22 cellular contexts compared by ENCODE assay signal in the genomic region with DNA sequence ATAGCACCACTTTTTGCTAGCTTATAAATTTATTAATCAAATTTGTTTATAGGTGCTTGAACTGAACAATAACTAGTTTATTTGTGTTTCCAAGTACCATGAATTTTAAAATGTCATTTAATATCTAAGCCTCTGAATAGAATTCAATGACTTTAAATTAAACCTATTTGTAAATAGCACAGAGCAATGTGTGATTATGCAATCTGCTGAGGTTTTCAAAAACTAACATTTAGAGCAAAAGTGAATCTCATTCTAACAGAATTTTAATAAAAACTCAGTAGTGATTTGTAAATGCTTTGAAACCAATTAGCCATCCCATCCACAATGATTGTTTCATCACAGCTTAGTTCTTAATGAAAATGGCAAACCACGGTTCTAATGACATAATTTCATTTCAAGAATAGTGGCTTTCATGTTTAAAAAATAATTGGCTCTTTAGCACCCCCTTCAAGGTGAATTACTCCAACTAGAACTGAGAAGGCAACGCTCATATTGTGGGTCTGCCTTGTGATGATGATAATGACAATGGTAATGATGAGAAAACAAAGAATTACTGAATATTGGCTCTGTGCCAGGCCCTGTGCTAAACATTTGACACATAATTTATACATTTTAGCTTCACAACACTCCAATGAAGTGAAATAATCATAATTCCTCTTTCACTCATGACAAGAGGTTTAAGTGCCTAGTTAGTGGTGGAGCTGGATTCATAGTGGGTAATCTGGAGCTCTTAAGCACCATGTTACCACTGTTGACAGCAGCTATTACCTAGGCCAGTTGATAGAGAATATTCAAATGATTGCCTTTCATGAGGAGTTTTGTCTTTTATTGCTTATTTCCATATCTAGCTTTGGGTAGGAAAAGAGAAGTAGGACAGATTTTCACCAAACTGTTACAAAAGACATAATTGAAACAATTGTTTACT.
DNase-seq lines count a peak whose midpoint lies in the region; ATAC-seq, FAIRE-seq and TF ChIP-seq lines count a peak whose summit lies in the region.
"Had no signal": no experiment of that assay in that cellular context is flagged by ENCODE, and none has a peak within 500 bp of the region (broad histone marks: within the 10 kb centered on the region; RNA-seq: fewer than 3 reads in every experiment).

No MANE protein-coding gene starts in this region.

- TF ChIP-seq EP300 in GM12878 (IDR thresholded peaks at IDR 0.05; ENCODE audit: borderline replicate concordance in 1 of 2, control insufficient read depth in 1 of 2, low read depth in 2 of 2, low read length in 2 of 2), result peak in 1 of 2 experiments; percentile 61; a peak in 3 of 4 replicates

- H2AFZ ChIP-seq in GM12878 (ENCODE audit: control insufficient read depth, low read depth, low read length), result no peak overlapping the region
- H2AFZ ChIP-seq: parathyroid adenoma had no signal

- H3K79me2 ChIP-seq in GM12878 (ENCODE audit: control insufficient read depth, insufficient read depth, low read length), result no peaks in the 10 kb centered on the region
- H3K79me2 ChIP-seq: parathyroid adenoma had no signal

- FAIRE-seq in GM12878 (lab: Jason Lieb, UNC), result no peak
- FAIRE-seq in frontal cortex (lab: Jason Lieb, UNC), result no peak

- RAD21 ChIA-PET in GM12878 (lab: Charles Lee; ENCODE audit: unreplicated experiment), result interaction anchor here (0.8 to 2.3 kb wide), 8 partner anchors 10 to 145 kb away, joined by 3 to 10 read pairs (median 4); a partner anchor contains a TSS

- BruUV-seq in GM12878 (replicated peaks; lab: Mats Ljungman, UMichigan), result no TSS peak

- TF ChIP-seq CTCF in right atrium auricular region (IDR thresholded peaks at IDR 0.05), result no peak
- no peak; a peak in 1 of 6 replicates for TF ChIP-seq CTCF in GM12878 (IDR thresholded peaks at IDR 0.05 in 2 of 3, conservative IDR thresholded peaks at IDR 0.05 in 1 of 3; ENCODE audit: control insufficient read depth in 2 of 3, extremely low read depth in 1 of 3, insufficient read depth in 1 of 3, low read depth in 3 of 3, low read length in 3 of 3)
- no peak for TF ChIP-seq CTCF in tibial artery (IDR thresholded peaks at IDR 0.05)
- no peak for TF ChIP-seq CTCF in lower leg skin (IDR thresholded peaks at IDR 0.05)

- H3K4me1 ChIP-seq in right atrium auricular region (peaks cover 0 to 31% of the 10 kb centered on the region in 2 donors), GM12878 (ENCODE audit: control insufficient read depth, insufficient read depth, low read length) (no peaks in the 10 kb centered on the region), tibial artery (peaks cover 0 to 56% (median 31%) of the 10 kb centered on the region in 4 donors)
- H3K4me1 ChIP-seq: parathyroid adenoma had no signal

- in situ Hi-C loops in GM12878 (cut with MboI), result no loop called here

- POLR2A ChIA-PET in GM12878 (lab: Charles Lee), result interaction anchor here (0.7 kb wide), 1 partner anchor 102 kb away, joined by 3 read pairs; no protein-coding TSS in a partner anchor

- H3K9ac ChIP-seq in GM12878 (ENCODE audit: control insufficient read depth, insufficient read depth, low read length), result no peak overlapping the region
- H3K9ac ChIP-seq: parathyroid adenoma had no signal

- WGBS in GM12878 (ENCODE audit: insufficient coverage, insufficient replicate concordance, low lambda C conversion rate, missing lambda C conversion rate), result 0% methylated on average over 2 of the region's 2 CpGs
- WGBS in lower leg skin, 2 donors, result 69 to 83% methylated on average over 2 of the region's 2 CpGs

- H3K9me3 ChIP-seq in right atrium auricular region (no peaks in the 10 kb centered on the region), GM12878 (replicated peaks; ENCODE audit: control insufficient read depth, insufficient read depth, low read length) (no peaks in the 10 kb centered on the region; the same call in 2 of the 3 replicates), tibial artery (no peaks in the 10 kb centered on the region)
- H3K9me3 ChIP-seq: gastrocnemius medialis had no signal

- no peak overlapping the region for H3K4me2 ChIP-seq in GM12878 (ENCODE audit: control insufficient read depth, insufficient read depth)

- CTCF ChIA-PET in GM12878 (lab: Yijun Ruan, JAX), result interaction anchor here (0.9 to 2.6 kb wide), 10 partner anchors 10 to 510 kb away, joined by 3 to 7 read pairs (median 3); no protein-coding TSS in a partner anchor

- no peak for TF ChIP-seq RAD21 in GM12878 (IDR thresholded peaks at IDR 0.05; ENCODE audit: insufficient read depth, low read depth, low read length)

- intact Hi-C loops in Right ventricle myocardium superior (cut with DNase I), result loop anchor here (10.0 kb wide), 1 partner anchor 142 kb away; a partner anchor contains a TSS
- intact Hi-C loops in GM12878 (cut with micrococcal nuclease; ENCODE audit: unreplicated experiment), result loop anchor here (5.0 kb wide), 1 partner anchor 144 kb away; a partner anchor contains a TSS
- intact Hi-C loops in tibial artery (cut with DNase I; ENCODE audit: low total_unique reads), result no loop called here
- intact Hi-C loops in lower leg skin (cut with DNase I; ENCODE audit: low total_unique reads), result no loop called here

- TF ChIP-seq POLR2A in GM12878 (IDR thresholded peaks at IDR 0.05; ENCODE audit: low read depth, low read length) (no peak), lower leg skin (IDR thresholded peaks at IDR 0.05) (no peak)

- H3K27me3 ChIP-seq in right atrium auricular region, result no peaks in the 10 kb centered on the region
- H3K27me3 ChIP-seq in GM12878 (replicated peaks in 1 of 2; ENCODE audit: control insufficient read depth in 2 of 2, insufficient read depth in 2 of 2, low read length in 1 of 2), result no peaks in the 10 kb centered on the region
- no peaks in the 10 kb centered on the region for H3K27me3 ChIP-seq in tibial artery
- H3K27me3 ChIP-seq: dorsolateral prefrontal cortex, gastrocnemius medialis had no signal

- no peaks in the 10 kb centered on the region for H3K36me3 ChIP-seq in right atrium auricular region
- no peaks in the 10 kb centered on the region for H3K36me3 ChIP-seq in GM12878 (ENCODE audit: control insufficient read depth in 2 of 2, insufficient read depth in 2 of 2, low read length in 1 of 2)
- no peaks in the 10 kb centered on the region for H3K36me3 ChIP-seq in tibial artery
- H3K36me3 ChIP-seq: gastrocnemius medialis had no signal

- H3K27ac ChIP-seq in right atrium auricular region (no peak overlapping the region), GM12878 (ENCODE audit: control insufficient read depth, insufficient read depth) (no peak overlapping the region), tibial artery (peak overlapping the region; percentile 26 to 43)
- H3K27ac ChIP-seq: gastrocnemius medialis, parathyroid adenoma had no signal

- no peak for DNase-seq in Right ventricle myocardium superior
- DNase-seq in right atrium auricular region (ENCODE audit: low spot score), result no peak
- peak; percentile 28 for DNase-seq in NCI-H187 treated with DMSO at 0.1 percent for 48 hours (lab: John Stamatoyannopoulos, UW)
- no peak for DNase-seq in GM12878 (ENCODE audit: low read depth, low spot score)
- no peak for DNase-seq in tibial artery
- no peak for DNase-seq in lower leg skin (ENCODE audit: low spot score in 2 of 2)
- DNase-seq in frontal cortex (ENCODE audit: low spot score in 2 of 2), result no peak
- DNase-seq: activated CD4-positive, alpha-beta T cell treated with anti-CD3 and anti-CD28 coated beads for 36 hours; activated naive CD4-positive, alpha-beta T cell treated with anti-CD3 and anti-CD28 coated beads for 36 hours; activated T-cell treated with anti-CD3 and anti-CD28 coated beads, Interleukin-2, amount 50 U/mL, for 48 hours; caudate nucleus; dorsolateral prefrontal cortex; gastrocnemius medialis; GF-D8; HFFc6; KBM-7; naive B cell; NCI-H446; stimulated activated CD4-positive, alpha-beta T cell treated with anti-CD3 and anti-CD28 coated beads, Interleukin-1b, Interleukin-23, amount 100 ng/mL, for 48 hours; stimulated activated naive B cell treated with anti-CD40 and anti-IgM and Interleukin-4, amounts not matched to agents 10 μg/mL and 1 μg/mL and 100 μg/mL, for 72 hours had no signal

- no peaks in the 10 kb centered on the region for H4K20me1 ChIP-seq in GM12878 (ENCODE audit: control insufficient read depth, insufficient read depth)

- H3K4me3 ChIP-seq in right atrium auricular region (no peak overlapping the region), GM12878 (no peak overlapping the region), tibial artery (no peak overlapping the region), lower leg skin (ENCODE audit: low read depth, poor library complexity, severe bottlenecking) (no peak overlapping the region)
- H3K4me3 ChIP-seq: dorsolateral prefrontal cortex, gastrocnemius medialis had no signal

- ATAC-seq in Right ventricle myocardium superior (ENCODE audit: poor library complexity) (peak; percentile 80), GM12878 (peak; percentile 78), GM18502 (IDR thresholded peaks at IDR 0.05; ENCODE audit: poor library complexity, unreplicated experiment) (no peak)
- ATAC-seq: activated CD4-positive, alpha-beta T cell treated with anti-CD3 and anti-CD28 coated beads for 36 hours; gastrocnemius medialis; stimulated activated naive B cell treated with anti-CD40 and anti-IgM and Interleukin-4, amounts not matched to agents 10 μg/mL and 1 μg/mL and 100 μg/mL, for 72 hours had no signal

- SMC1A ChIA-PET in GM12878 (lab: Charles Lee; ENCODE audit: uncharacterized antibody, unreplicated experiment), result interaction anchor here (0.6 to 2.2 kb wide), 20 partner anchors 9 to 1414 kb away, joined by 3 to 10 read pairs (median 3); no protein-coding TSS in a partner anchor

TF ChIP-seq in GM12878, 131 proteins besides CTCF, POLR2A, EP300 and RAD21 (continues in another document):
- TF ChIP-seq JUNB (IDR thresholded peaks at IDR 0.05), result no peak
- TF ChIP-seq SUPT20H (IDR thresholded peaks at IDR 0.05; ENCODE audit: borderline replicate concordance, control insufficient read depth, low read depth, low read length), result no peak
- TF ChIP-seq, protein P1, sequence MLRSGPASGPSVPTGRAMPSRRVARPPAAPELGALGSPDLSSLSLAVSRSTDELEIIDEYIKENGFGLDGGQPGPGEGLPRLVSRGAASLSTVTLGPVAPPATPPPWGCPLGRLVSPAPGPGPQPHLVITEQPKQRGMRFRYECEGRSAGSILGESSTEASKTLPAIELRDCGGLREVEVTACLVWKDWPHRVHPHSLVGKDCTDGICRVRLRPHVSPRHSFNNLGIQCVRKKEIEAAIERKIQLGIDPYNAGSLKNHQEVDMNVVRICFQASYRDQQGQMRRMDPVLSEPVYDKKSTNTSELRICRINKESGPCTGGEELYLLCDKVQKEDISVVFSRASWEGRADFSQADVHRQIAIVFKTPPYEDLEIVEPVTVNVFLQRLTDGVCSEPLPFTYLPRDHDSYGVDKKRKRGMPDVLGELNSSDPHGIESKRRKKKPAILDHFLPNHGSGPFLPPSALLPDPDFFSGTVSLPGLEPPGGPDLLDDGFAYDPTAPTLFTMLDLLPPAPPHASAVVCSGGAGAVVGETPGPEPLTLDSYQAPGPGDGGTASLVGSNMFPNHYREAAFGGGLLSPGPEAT (IDR thresholded peaks at IDR 0.05; ENCODE audit: low read depth), result peak; percentile 48; the same call in 1 of the 2 replicates
- no peak for TF ChIP-seq KAT2A (conservative IDR thresholded peaks at IDR 0.05; ENCODE audit: control insufficient read depth, low read depth, low read length)
- TF ChIP-seq RFX5 (IDR thresholded peaks at IDR 0.05; ENCODE audit: low read depth, low read length), result no peak

Comparison
In these comparisons a context has a peak if more than half of its experiments do, and no peak if none do; other contexts are left out.
1. H3K27ac ChIP-seq: peak in tibial artery (2 of 2); none in right atrium auricular region (0 of 2) and GM12878 (single experiment).
2. intact Hi-C loops: an anchor here in Right ventricle myocardium superior (10.0 kb wide) and GM12878 (5.0 kb wide); none called in tibial artery and lower leg skin.